8 cellular contexts compared by ENCODE assay signal in genomic region chr7:32494946-32495297, GRCh38. TPM values are rescaled to one million over a fixed set of nuclear protein-coding genes. Genes with fewer than 3 reads are reported as not detected.
A peak's percentile ranks its signal among the peaks of the same experiment; 100 is the strongest.
DNase-seq lines count a peak whose midpoint lies in the region; ATAC-seq, FAIRE-seq and TF ChIP-seq lines count a peak whose summit lies in the region.

No MANE protein-coding gene starts in this region.

- H2AFZ ChIP-seq in PC-3 (ENCODE audit: low read length) (peak overlapping the region; percentile 93), parathyroid adenoma (peak overlapping the region; percentile 97)

- H3K9me3 Mint-ChIP-seq in Caco-2 (ENCODE audit: unreplicated experiment), result no peaks in the 10 kb centered on the region

- ATAC-seq in GM21723 (IDR thresholded peaks at IDR 0.05; ENCODE audit: unreplicated experiment) (peak; percentile 19), PC-3 (peak; percentile 9)

- H3K9me3 ChIP-seq in Caco-2 (no peaks in the 10 kb centered on the region), PC-3 (ENCODE audit: low read length) (no peaks in the 10 kb centered on the region), esophagus muscularis mucosa (no peaks in the 10 kb centered on the region), parathyroid adenoma (ENCODE audit: control insufficient read depth, low read length) (no peaks in the 10 kb centered on the region)

- H3K36me3 Mint-ChIP-seq in Caco-2 (ENCODE audit: insufficient read depth, unreplicated experiment), result peaks cover 33% of the 10 kb centered on the region

- H3K27ac Mint-ChIP-seq in Caco-2 (ENCODE audit: unreplicated experiment), result peak overlapping the region; percentile 83

- H3K4me2 ChIP-seq in PC-3 (ENCODE audit: low read length), result peak overlapping the region; percentile 94
- H3K4me2 ChIP-seq in parathyroid adenoma (ENCODE audit: low read length), result peak overlapping the region; percentile 69

- no peaks in the 10 kb centered on the region for H3F3A ChIP-seq in PC-3 (ENCODE audit: low read length, unreplicated experiment)

- H3K9me2 ChIP-seq in PC-3 (replicated peaks; ENCODE audit: low read length), result no peaks in the 10 kb centered on the region

- H3K4me1 ChIP-seq in Caco-2 (0 out of 2 replicates have a peak, but pooled peaks cover 9% of the 10 kb centered on the region), PC-3 (ENCODE audit: insufficient read depth, low read length) (peaks cover 11% of the 10 kb centered on the region; the same call in 1 of the 2 replicates), esophagus muscularis mucosa (peaks cover 16 to 33% (median 30%) of the 10 kb centered on the region in 4 donors), parathyroid adenoma (peaks cover 4% of the 10 kb centered on the region)

- CTCF ChIA-PET in Caco-2 (lab: Charles Lee), result no interaction called here
- CTCF ChIA-PET in PC-3 (lab: Charles Lee), result no interaction called here

- peaks cover 53% of the 10 kb centered on the region for H3K79me2 ChIP-seq in PC-3 (ENCODE audit: low read length)
- peaks cover 21% of the 10 kb centered on the region for H3K79me2 ChIP-seq in parathyroid adenoma

- no peak for TF ChIP-seq EP300 in esophagus muscularis mucosa (IDR thresholded peaks at IDR 0.05)

- intact Hi-C loops in Caco-2 (cut with micrococcal nuclease; ENCODE audit: unreplicated experiment) (loop anchor here (2.0 kb wide), 1 partner anchor 398 kb away; no protein-coding TSS in a partner anchor), PC-3 (cut with micrococcal nuclease) (loop anchor here (1.0 to 10.0 kb wide), 4 partner anchors 82 to 550 kb away; partner anchors contain the start of gene KBTBD2), esophagus muscularis mucosa (cut with DNase I) (no loop called here)

- BruUV-seq in Caco-2 (replicated peaks; lab: Mats Ljungman, UMichigan), result no TSS peak
- BruUV-seq in PC-3 (replicated peaks; lab: Mats Ljungman, UMichigan), result no TSS peak

- TF ChIP-seq POLR2A in esophagus muscularis mucosa (IDR thresholded peaks at IDR 0.05; ENCODE audit: low read depth), result no peak

- H3K4me3 Mint-ChIP-seq in Caco-2 (ENCODE audit: unreplicated experiment), result peak overlapping the region; percentile 79

- peak overlapping the region; percentile 89 for H3K9ac ChIP-seq in PC-3 (ENCODE audit: low read length)
- H3K9ac ChIP-seq in parathyroid adenoma, result peak overlapping the region; percentile 78

- DNase-seq in Caco-2 (no peak), PC-3 (no peak), esophagus muscularis mucosa (ENCODE audit: extremely low spot score) (no peak), NCI-H2227 (lab: John Stamatoyannopoulos, UW; ENCODE audit: unreplicated experiment) (no peak), urothelium cell line (ENCODE audit: low spot score) (no peak)
- DNase-seq in activated effector memory CD4-positive, alpha-beta T cell treated with anti-CD3 and anti-CD28 coated beads, Interleukin-2, amount 50 U/mL, for 16 hours, result no peak

- peak overlapping the region; percentile 48 for H3K27ac ChIP-seq in PC-3 (ENCODE audit: low read length)
- H3K27ac ChIP-seq in esophagus muscularis mucosa (replicated peaks in 1 of 4), result peak overlapping the region; percentile 79 to 98 (median 95)
- peak overlapping the region; percentile 76 for H3K27ac ChIP-seq in parathyroid adenoma

- H3K27me3 ChIP-seq in Caco-2 (replicated peaks; ENCODE audit: control insufficient read depth, insufficient read depth, low read length), result no peaks in the 10 kb centered on the region
- H3K27me3 ChIP-seq in PC-3 (ENCODE audit: low read length), result no peaks in the 10 kb centered on the region
- no peaks in the 10 kb centered on the region for H3K27me3 ChIP-seq in esophagus muscularis mucosa
- H3K27me3 ChIP-seq in parathyroid adenoma (ENCODE audit: control insufficient read depth, insufficient read depth, low read length), result no peaks in the 10 kb centered on the region

- no peak for FAIRE-seq in urothelium cell line (lab: Jason Lieb, UNC)

- H3K4me3 ChIP-seq in Caco-2 (ENCODE audit: low read depth, low read length) (peak overlapping the region; percentile 93), PC-3 (ENCODE audit: low read length) (peak overlapping the region; percentile 95), esophagus muscularis mucosa (peak overlapping the region; percentile 72 to 100 (median 96)), parathyroid adenoma (ENCODE audit: low read depth, low read length) (peak overlapping the region; percentile 62)

- no peaks in the 10 kb centered on the region for H3K4me1 Mint-ChIP-seq in Caco-2 (ENCODE audit: low read depth, unreplicated experiment)

- under 1% methylated on average over 10 of the region's 14 CpGs for WGBS in esophagus muscularis mucosa

- no peaks in the 10 kb centered on the region for H3K27me3 Mint-ChIP-seq in Caco-2 (ENCODE audit: insufficient read depth, unreplicated experiment)

- TF ChIP-seq CTCF in Caco-2 (IDR thresholded peaks at IDR 0.05; ENCODE audit: insufficient read depth in 1 of 2, low read depth in 1 of 2, low read length in 1 of 2, severe bottlenecking in 1 of 2, unreplicated experiment in 1 of 2), result no peak
- no peak for TF ChIP-seq CTCF in PC-3 (conservative IDR thresholded peaks at IDR 0.05; ENCODE audit: low read depth, low read length)
- no peak for TF ChIP-seq CTCF in esophagus muscularis mucosa (IDR thresholded peaks at IDR 0.05)
- TF ChIP-seq CTCF in parathyroid adenoma (IDR thresholded peaks at IDR 0.05), result no peak

- H3K36me3 ChIP-seq in Caco-2 (ENCODE audit: control insufficient read depth, insufficient read depth, low read length) (no peaks in the 10 kb centered on the region; the same call in 1 of the 2 replicates), PC-3 (ENCODE audit: low read depth, low read length) (no peaks in the 10 kb centered on the region), esophagus muscularis mucosa (no peaks in the 10 kb centered on the region), parathyroid adenoma (ENCODE audit: control insufficient read depth, insufficient read depth, low read length) (no peaks in the 10 kb centered on the region)

- POLR2A ChIA-PET in Caco-2 (lab: Charles Lee) (no interaction called here), PC-3 (lab: Charles Lee; ENCODE audit: unreplicated experiment) (no interaction called here)

- 0 out of 2 replicates have a peak, but pooled peaks cover 6% of the 10 kb centered on the region for H4K20me1 ChIP-seq in PC-3 (ENCODE audit: low read length)

RNA-seq across cellular contexts. Expression of gene AVL9, which starts 0.4 kb away (rescaled TPM):
- total RNA-seq in Caco-2 (2022) (39.7 and 41.0 TPM in 2 replicates), PC-3 (2014; rRNA removed) (11.3 and 13.2 TPM in 2 replicates), esophagus muscularis mucosa (10 to 100 TPM; 18.8 to 27.7 (median 21.3) TPM)

RNA-seq across cellular contexts. Expression of gene LSM5, which starts 4.7 kb away (rescaled TPM):
- total RNA-seq in Caco-2 (2022) (100.0 and 101 TPM in 2 replicates), PC-3 (2014; rRNA removed) (24.8 and 38.9 TPM in 2 replicates), esophagus muscularis mucosa (10 to 100 TPM; 10.1 to 15.6 (median 12.6) TPM)
